37 cellular contexts compared by ENCODE assay signal in genomic region chr9:5918460-5918859, GRCh38. TPM values are rescaled to one million over a fixed set of nuclear protein-coding genes. Genes with fewer than 3 reads are reported as not detected.
"Had no signal": no experiment of that assay in that cellular context is flagged by ENCODE, and none has a peak within 500 bp of the region (broad histone marks: within the 10 kb centered on the region; RNA-seq: fewer than 3 reads in every experiment).

No MANE protein-coding gene starts in this region.

- H3K27me3 ChIP-seq: MG63 had no signal

- H3K9me3 ChIP-seq: MG63 had no signal

- H3K36me3 ChIP-seq: MG63 had no signal

- H3K4me3 ChIP-seq: MG63 had no signal

- DNase-seq: Karpas-422, Kasumi-1, MG63, MM.1S, MV-4-11, NCI-H1048, NCI-H1092, NCI-H1092 treated with DMSO at 0.1 percent for 48 hours, NCI-H1105, NCI-H1105 treated with DMSO at 0.1 percent for 48 hours, NCI-H1417, NCI-H1417 treated with DMSO at 0.1 percent for 48 hours, NCI-H1436, NCI-H1436 treated with DMSO at 0.1 percent for 48 hours, NCI-H146, NCI-H1694, NCI-H1694 treated with DMSO at 0.1 percent for 48 hours, NCI-H187, NCI-H187 treated with DMSO at 0.1 percent for 48 hours, NCI-H1930, NCI-H2029, NCI-H2029 treated with DMSO at 0.1 percent for 48 hours, NCI-H2081, NCI-H2081 treated with DMSO at 0.1 percent for 48 hours, NCI-H2107, NCI-H2171, NCI-H2171 treated with DMSO at 0.1 percent for 48 hours, NCI-H2227 treated with DMSO at 0.1 percent for 48 hours, NCI-H226, NCI-H345, NCI-H446, NCI-H446 treated with DMSO at 0.1 percent for 48 hours, NCI-H510A, NCI-H510A treated with DMSO at 0.1 percent for 48 hours had no signal

RNA-seq across cellular contexts. Expression of gene MLANA, which starts 27.8 kb away (rescaled TPM):
- total RNA-seq: M059J, MCF 10A, NCI-H460 had no signal
